Comparison of ENCODE assay signal across 6 cellular contexts in the genomic region with DNA sequence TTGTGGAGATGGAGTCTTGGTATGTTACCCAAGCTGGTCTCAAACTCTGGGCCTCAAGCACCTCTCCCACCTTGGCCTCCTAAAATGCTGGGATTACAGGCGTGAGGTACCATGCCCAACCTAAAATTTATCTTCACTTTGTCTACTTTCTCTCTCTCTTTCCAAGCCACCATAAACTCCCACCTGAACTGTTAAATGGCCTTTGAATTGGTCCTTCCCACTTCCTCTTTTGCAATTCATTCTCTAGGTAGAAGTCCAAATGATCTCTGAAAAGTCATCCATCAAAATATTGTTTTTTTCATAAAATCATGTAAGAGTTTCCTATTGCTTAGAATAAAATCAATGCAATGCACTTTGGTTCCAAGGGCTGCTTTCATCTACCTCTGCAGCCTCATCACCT.
"Had no signal": no experiment of that assay in that cellular context is flagged by ENCODE, and none has a peak within 500 bp of the region (broad histone marks: within the 10 kb centered on the region; RNA-seq: fewer than 3 reads in every experiment).

No MANE protein-coding gene starts in this region.

- DNase-seq: GDM1, GF-D8 had no signal

- FAIRE-seq: G401.6, GM12892, GM18507, GM19239 had no signal
